Comparison of ENCODE assay signal across 1 cellular context in the genomic region with DNA sequence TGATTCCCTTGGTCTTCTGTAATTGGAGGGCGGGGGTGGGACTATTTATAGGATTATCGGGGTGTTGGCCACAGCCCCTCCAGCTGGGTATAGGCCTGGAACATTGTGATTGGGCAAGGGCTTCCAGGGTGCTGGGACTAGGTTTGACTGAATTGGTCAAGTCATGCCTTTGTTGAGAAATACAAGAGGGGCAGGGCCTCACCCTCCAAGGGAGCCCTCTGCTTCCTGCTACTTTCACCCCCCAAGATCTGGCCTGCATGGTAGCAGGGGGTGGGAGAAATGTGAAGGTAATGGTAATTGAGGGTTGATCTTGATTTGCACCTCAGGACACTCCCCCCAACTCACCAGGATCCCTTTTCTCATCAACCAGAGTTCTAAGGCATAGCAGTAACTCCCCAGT.
TF ChIP-seq lines count a peak whose summit lies in the region.

No MANE protein-coding gene starts in this region.

TF ChIP-seq in GM23338, 12 proteins besides CTCF, POLR2A, EP300 and RAD21:
- TF ChIP-seq REST (IDR thresholded peaks at IDR 0.05; ENCODE audit: unreplicated experiment) = no peak
- peak; percentile 18; the same call in 1 of the 2 replicates for TF ChIP-seq POLR2AphosphoS5 (IDR thresholded peaks at IDR 0.05; ENCODE audit: low read depth)
